ENCODE assay signal across 9 cellular contexts in the genomic region with DNA sequence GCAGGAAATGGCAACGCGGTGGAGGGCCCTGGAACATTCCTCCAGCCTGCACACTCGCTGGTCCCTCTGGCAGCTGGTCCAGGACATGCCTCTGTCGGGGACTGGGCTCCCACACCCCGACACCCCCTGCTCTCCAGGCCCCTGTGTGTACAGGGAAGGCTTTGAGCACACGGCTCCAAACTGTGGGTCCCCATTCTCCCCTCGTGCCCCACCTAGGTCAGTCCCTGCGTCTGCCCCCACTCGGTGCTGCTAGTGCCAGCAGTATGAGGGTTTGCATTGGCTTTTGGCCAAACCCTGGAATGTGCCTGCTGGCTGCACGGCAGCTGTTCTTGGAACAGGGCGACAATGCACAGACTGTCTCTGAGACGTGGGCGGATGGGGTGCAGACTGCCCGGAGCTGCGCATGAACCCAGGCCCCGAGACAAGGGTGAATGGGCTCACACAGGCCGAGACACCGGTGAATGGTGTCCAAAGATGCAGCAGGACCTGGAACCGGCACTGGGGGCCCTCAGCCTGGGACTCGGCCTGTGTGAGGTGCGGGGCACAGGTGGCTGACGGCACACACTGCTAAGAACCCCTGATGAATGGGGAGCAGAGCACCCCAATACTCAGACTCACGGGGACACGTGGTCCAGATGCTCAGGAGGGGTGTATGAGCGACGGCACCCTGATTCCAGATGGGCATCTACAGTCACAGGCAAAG. TPM values are rescaled to one million over a fixed set of nuclear protein-coding genes. Genes with fewer than 3 reads are reported as not detected.
A peak's percentile ranks its signal among the peaks of the same experiment; 100 is the strongest.
DNase-seq lines count a peak whose midpoint lies in the region; ATAC-seq, FAIRE-seq and TF ChIP-seq lines count a peak whose summit lies in the region.
"Had no signal": no experiment of that assay in that cellular context is flagged by ENCODE, and none has a peak within 500 bp of the region (broad histone marks: within the 10 kb centered on the region; RNA-seq: fewer than 3 reads in every experiment).

No MANE protein-coding gene starts in this region.

- DNase-seq in COR-L47 (lab: John Stamatoyannopoulos, UW) (peak; percentile 89), NCI-H2196 (lab: John Stamatoyannopoulos, UW; ENCODE audit: unreplicated experiment) (peak; percentile 80), dermis microvascular lymphatic vessel endothelial cell (ENCODE audit: low read depth in 2 of 2) (peak; percentile 10 to 46), ecto neural progenitor cell (ENCODE audit: low spot score) (no peak), CD1c-positive myeloid dendritic cell (ENCODE audit: extremely low spot score) (no peak), GM12892 (ENCODE audit: insufficient read length) (no peak)
- DNase-seq: activated CD8-positive, alpha-beta T cell treated with anti-CD3 and anti-CD28 coated beads, Interleukin-2, amount 10 ng/mL, durations not matched to agents 7 days and 5 days had no signal

- no peaks in the 10 kb centered on the region for H3K36me3 Mint-ChIP-seq in nephron (ENCODE audit: low read depth)

- no peak for TF ChIP-seq CTCF in nephron (IDR thresholded peaks at IDR 0.05; ENCODE audit: unreplicated experiment in 3 of 3)

- no peak for TF ChIP-seq POLR2A in GM12892 (IDR thresholded peaks at IDR 0.05; ENCODE audit: low read depth, low read length)

- no peak for ATAC-seq in GM19324 (IDR thresholded peaks at IDR 0.05; ENCODE audit: low FRiP score, unreplicated experiment)
- ATAC-seq: activated CD8-positive, alpha-beta T cell treated with anti-CD3 and anti-CD28 coated beads, Interleukin-2, amount 10 ng/mL, durations not matched to agents 7 days and 5 days had no signal

- FAIRE-seq in GM12892 (lab: Jason Lieb, UNC) = no peak

- H3K9me3 Mint-ChIP-seq in nephron = no peaks in the 10 kb centered on the region

- peak overlapping the region; percentile 72 to 90 (median 84) for H3K27ac Mint-ChIP-seq in nephron
- H3K27ac Mint-ChIP-seq: activated CD8-positive, alpha-beta T cell treated with anti-CD3 and anti-CD28 coated beads, Interleukin-2, amount 10 ng/mL, durations not matched to agents 7 days and 5 days had no signal

- peak overlapping the region; percentile 36 to 55 (median 49) for H3K4me3 Mint-ChIP-seq in nephron
- H3K4me3 Mint-ChIP-seq: activated CD8-positive, alpha-beta T cell treated with anti-CD3 and anti-CD28 coated beads, Interleukin-2, amount 10 ng/mL, durations not matched to agents 7 days and 5 days had no signal

- H3K27me3 Mint-ChIP-seq in nephron (ENCODE audit: low read depth) = peaks cover 3% of the 10 kb centered on the region

- H3K4me1 Mint-ChIP-seq in nephron = peaks cover 31% of the 10 kb centered on the region

RNA-seq across cellular contexts. Expression of a gene that starts 7.5 kb away (rescaled TPM):
- total RNA-seq in dermis microvascular lymphatic vessel endothelial cell = under 0.01 and 0.13 TPM in 2 replicates
- polyA plus RNA-seq in GM12892 (2012; ENCODE audit: missing spikeins) = 0.38 TPM
- total RNA-seq: activated CD8-positive, alpha-beta T cell treated with anti-CD3 and anti-CD28 coated beads, Interleukin-2, amount 10 ng/mL, durations not matched to agents 7 days and 5 days had no signal

RNA-seq across cellular contexts. Expression of a gene that starts 11.5 kb away (rescaled TPM):
- not detected in 2 replicates for total RNA-seq in dermis microvascular lymphatic vessel endothelial cell
- polyA plus RNA-seq in GM12892 (2012; ENCODE audit: missing spikeins) = 0.76 TPM

RNA-seq across cellular contexts. Expression of a gene that starts 25.6 kb away (rescaled TPM):
- total RNA-seq in dermis microvascular lymphatic vessel endothelial cell = under 0.01 TPM in 2 replicates
- 302 TPM for polyA plus RNA-seq in GM12892 (2012; ENCODE audit: missing spikeins)

Comparison
In these comparisons a context has a peak if more than half of its experiments do, and no peak if none do; other contexts are left out.
1. DNase-seq: peak in COR-L47 (single experiment), NCI-H2196 (single experiment) and dermis microvascular lymphatic vessel endothelial cell (2 of 2); none in ecto neural progenitor cell (single experiment), CD1c-positive myeloid dendritic cell (single experiment) and GM12892 (single experiment).